In the genomic region with DNA sequence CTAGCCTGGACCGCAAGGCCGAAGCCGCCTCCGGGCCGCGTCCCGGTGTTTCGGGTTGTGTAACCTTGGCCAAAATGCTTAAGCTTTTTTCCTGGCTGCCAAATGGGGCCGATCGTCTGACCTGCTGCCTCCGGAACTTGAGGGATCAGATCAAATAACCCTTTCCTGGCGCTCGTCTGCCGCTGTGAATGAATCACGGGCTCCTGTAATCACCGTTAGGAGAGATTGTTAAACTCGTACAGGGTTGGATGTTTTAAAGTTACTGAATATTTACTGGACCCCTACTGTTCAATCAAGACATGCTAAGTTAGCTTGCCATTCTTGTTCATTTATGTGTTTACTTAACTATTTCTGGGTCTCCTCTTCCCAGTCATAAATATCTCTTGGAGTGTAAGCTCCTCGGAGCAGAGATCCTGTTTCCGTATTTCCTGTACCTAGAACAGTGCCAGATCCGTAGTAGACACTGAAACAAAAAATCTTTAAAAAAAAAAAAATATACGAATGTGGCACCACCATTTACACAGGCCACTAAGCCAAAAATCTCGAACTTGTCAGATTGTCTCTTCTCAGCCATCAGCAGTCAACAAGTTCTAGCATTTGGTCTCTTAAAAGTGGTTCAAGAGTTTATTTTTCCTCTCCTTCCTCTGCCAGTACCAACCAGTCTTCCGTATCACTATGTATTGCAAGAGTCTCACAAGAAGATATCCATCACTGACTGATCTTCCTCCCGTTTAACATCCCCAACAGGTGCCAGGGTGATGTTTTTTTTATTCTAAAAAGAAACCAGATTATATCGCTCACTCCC, we compare ENCODE assay signal across 8 cellular contexts. TPM values are rescaled to one million over a fixed set of nuclear protein-coding genes. Genes with fewer than 3 reads are reported as not detected.
A peak's percentile ranks its signal among the peaks of the same experiment; 100 is the strongest.
DNase-seq lines count a peak whose midpoint lies in the region; ATAC-seq and TF ChIP-seq lines count a peak whose summit lies in the region.

No MANE protein-coding gene starts in this region.

- CTCF ChIA-PET in activated CD4-positive, alpha-beta T cell treated with anti-CD3 and anti-CD28 coated beads for 36 hours (lab: Charles Lee), result interaction anchor here (1.1 kb wide), 1 partner anchor 99 kb away, joined by 3 read pairs; no protein-coding TSS in a partner anchor

- peak; percentile 66 for DNase-seq in activated CD4-positive, alpha-beta T cell treated with anti-CD3 and anti-CD28 coated beads for 36 hours
- DNase-seq in activated CD4-positive, alpha-beta T cell treated with anti-CD3 and anti-CD28 coated beads for 1 hour, result no peak
- DNase-seq in LHCN-M2 (ENCODE audit: low read depth), result peak; percentile 85
- DNase-seq in T-helper 17 cell, result no peak
- DNase-seq in epithelial cell of prostate (ENCODE audit: low read depth, low spot score), result no peak
- DNase-seq in transverse colon, result peak; percentile 70

- POLR2A ChIA-PET in activated CD4-positive, alpha-beta T cell treated with anti-CD3 and anti-CD28 coated beads for 36 hours (lab: Charles Lee), result no interaction called here

- peaks cover 21 to 39% of the 10 kb centered on the region in 2 donors for H3K4me1 ChIP-seq in mucosa of rectum (ENCODE audit: control insufficient read depth in 2 of 2, insufficient read depth in 2 of 2, low read length in 2 of 2)
- peaks cover 34 to 60% (median 54%) of the 10 kb centered on the region in 4 donors for H3K4me1 ChIP-seq in transverse colon

- peak overlapping the region; percentile 90 to 93 for H3K9ac ChIP-seq in mucosa of rectum (ENCODE audit: low read depth in 1 of 2, low read length in 2 of 2)

- no peak overlapping the region for H3K27ac Mint-ChIP-seq in activated CD4-positive, alpha-beta T cell treated with anti-CD3 and anti-CD28 coated beads for 36 hours
- H3K27ac Mint-ChIP-seq in T-helper 17 cell, result no peak overlapping the region

- TF ChIP-seq EP300 in transverse colon (IDR thresholded peaks at IDR 0.05; ENCODE audit: low read depth), result no peak

- ATAC-seq in activated CD4-positive, alpha-beta T cell treated with anti-CD3 and anti-CD28 coated beads for 36 hours, result peak; percentile 12
- ATAC-seq in T-helper 17 cell (peak; percentile 44), HG03139 (IDR thresholded peaks at IDR 0.05; ENCODE audit: unreplicated experiment) (no peak)

- no peaks in the 10 kb centered on the region for H3K36me3 ChIP-seq in mucosa of rectum (ENCODE audit: control insufficient read depth in 2 of 2, insufficient read depth in 2 of 2, low read length in 2 of 2)
- H3K36me3 ChIP-seq in transverse colon, result no peaks in the 10 kb centered on the region

- H3K4me1 Mint-ChIP-seq in activated CD4-positive, alpha-beta T cell treated with anti-CD3 and anti-CD28 coated beads for 36 hours, result peaks cover 33% of the 10 kb centered on the region
- peaks cover 34% of the 10 kb centered on the region for H3K4me1 Mint-ChIP-seq in T-helper 17 cell

- intact Hi-C loops in activated CD4-positive, alpha-beta T cell treated with anti-CD3 and anti-CD28 coated beads for 36 hours (cut with DNase I, micrococcal nuclease), result loop anchor here (1.0 to 10.0 kb wide), 18 partner anchors 73 to 1350 kb away; a partner anchor contains a TSS
- intact Hi-C loops in transverse colon (cut with DNase I; ENCODE audit: low total_unique reads), result no loop called here

- TF ChIP-seq CTCF in transverse colon (IDR thresholded peaks at IDR 0.05), result no peak

- H3K9me3 ChIP-seq in T-helper 17 cell (ENCODE audit: control insufficient read depth, low read length, poor library complexity, severe bottlenecking) (no peaks in the 10 kb centered on the region), mucosa of rectum (ENCODE audit: control insufficient read depth in 2 of 2, low read length in 2 of 2) (no peaks in the 10 kb centered on the region), transverse colon (no peaks in the 10 kb centered on the region)

- H3K27ac ChIP-seq in epithelial cell of prostate, result peak overlapping the region; percentile 97
- H3K27ac ChIP-seq in mucosa of rectum (ENCODE audit: low read depth in 2 of 2, low read length in 2 of 2), result peak overlapping the region; percentile 97 to 99
- peak overlapping the region; percentile 98 to 99 (median 98) for H3K27ac ChIP-seq in transverse colon

- in situ Hi-C loops in transverse colon (cut with MboI; ENCODE audit: low pct_ligation_motif_present in 1 of 4, low pct_unique_long_range_greater_than_20kb in 1 of 4, low sequenced_read_pairs in 3 of 4), result no loop called here

- no peaks in the 10 kb centered on the region for H3K27me3 ChIP-seq in mucosa of rectum (ENCODE audit: control insufficient read depth in 2 of 2, insufficient read depth in 2 of 2, low read length in 2 of 2)
- H3K27me3 ChIP-seq in transverse colon, result no peaks in the 10 kb centered on the region

- peaks cover 15% of the 10 kb centered on the region for H3K36me3 Mint-ChIP-seq in activated CD4-positive, alpha-beta T cell treated with anti-CD3 and anti-CD28 coated beads for 36 hours (ENCODE audit: low read depth)
- H3K36me3 Mint-ChIP-seq in T-helper 17 cell (ENCODE audit: low read depth), result no peaks in the 10 kb centered on the region

- H3K27me3 Mint-ChIP-seq in activated CD4-positive, alpha-beta T cell treated with anti-CD3 and anti-CD28 coated beads for 36 hours, result peaks cover 6% of the 10 kb centered on the region
- H3K27me3 Mint-ChIP-seq in T-helper 17 cell, result no peaks in the 10 kb centered on the region

- H3K9me3 Mint-ChIP-seq in activated CD4-positive, alpha-beta T cell treated with anti-CD3 and anti-CD28 coated beads for 36 hours (ENCODE audit: low read depth), result no peaks in the 10 kb centered on the region

- no peak overlapping the region for H3K4me3 Mint-ChIP-seq in activated CD4-positive, alpha-beta T cell treated with anti-CD3 and anti-CD28 coated beads for 36 hours
- H3K4me3 Mint-ChIP-seq in T-helper 17 cell, result no peak overlapping the region

- H3K4me3 ChIP-seq in mucosa of rectum (ENCODE audit: low read length in 2 of 2), result peak overlapping the region; percentile 91 to 94
- H3K4me3 ChIP-seq in transverse colon, result peak overlapping the region; percentile 25 to 98 (median 74)

- TF ChIP-seq POLR2A in transverse colon (IDR thresholded peaks at IDR 0.05), result peak; percentile 8

- WGBS in transverse colon (ENCODE audit: low coverage in 1 of 2), 2 donors, result 2 to 3% methylated on average over 8 to 24 of the region's 25 CpGs

RNA-seq across cellular contexts. Expression of a gene that starts 0.6 kb away (rescaled TPM):
- 10 to 100 TPM; 45.3 to 70.2 TPM for total RNA-seq in activated CD4-positive, alpha-beta T cell treated with anti-CD3 and anti-CD28 coated beads for 36 hours
- total RNA-seq in LHCN-M2 (2014; rRNA removed), result 89.2 and 117 TPM in 2 replicates
- polyA plus RNA-seq in LHCN-M2 (2012), result 42.7 TPM
- 10 to 100 TPM; 94.3 to 94.5 TPM for total RNA-seq in T-helper 17 cell
- 100 to 1,000 TPM in 1 of 4 donors, 10 to 100 TPM in 3; 34.4 to 133 (median 77.3) TPM for total RNA-seq in transverse colon

Comparison
In these comparisons a context has a peak if more than half of its experiments do, and no peak if none do; other contexts are left out.
1. DNase-seq: peak in activated CD4-positive, alpha-beta T cell treated with anti-CD3 and anti-CD28 coated beads for 36 hours (single experiment), LHCN-M2 (single experiment) and transverse colon (single experiment); none in activated CD4-positive, alpha-beta T cell treated with anti-CD3 and anti-CD28 coated beads for 1 hour (single experiment), T-helper 17 cell (0 of 3) and epithelial cell of prostate (single experiment).
2. Peak in every context shown above with its lines, with median percentiles within 50 percentile points of each other: H3K27ac ChIP-seq.